21 cellular contexts compared by ENCODE assay signal in the genomic region with DNA sequence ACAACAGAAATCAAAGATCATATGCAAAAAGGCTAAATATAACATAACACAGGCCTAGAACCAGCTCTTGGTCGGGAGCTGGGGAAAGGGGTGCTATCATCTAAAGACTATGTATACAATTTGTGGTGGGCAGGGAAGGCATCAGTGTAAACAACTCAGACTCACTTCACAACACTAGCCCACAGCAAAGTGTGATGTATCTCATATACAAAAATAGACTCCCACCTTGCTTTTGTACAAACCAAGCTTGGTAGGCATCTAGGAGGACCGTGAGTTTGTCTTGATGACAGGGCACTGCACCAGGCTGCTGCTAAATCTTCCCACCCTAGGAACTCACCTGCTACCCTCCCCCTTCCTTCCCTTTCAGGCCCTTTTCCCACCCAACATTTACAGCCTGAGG.
"Had no signal": no experiment of that assay in that cellular context is flagged by ENCODE, and none has a peak within 500 bp of the region (broad histone marks: within the 10 kb centered on the region; RNA-seq: fewer than 3 reads in every experiment).

No MANE protein-coding gene starts in this region.

- H3K27me3 Mint-ChIP-seq: naive thymus-derived CD8-positive, alpha-beta T cell; stimulated activated memory B cell treated with anti-CD40 and anti-IgM and Interleukin-4, amounts not matched to agents 10 μg/mL and 1 μg/mL and 100 μg/mL, for 72 hours; stimulated activated naive CD8-positive, alpha-beta T cell treated with anti-CD3 and anti-CD28 coated beads, Interleukin-15, Interleukin-2, amounts not matched to agents 100 ng/mL and 50 ng/mL, for 24 hours had no signal

- H3K27ac Mint-ChIP-seq: progenitor cell of endocrine pancreas; stimulated activated memory B cell treated with anti-CD40 and anti-IgM and Interleukin-4, amounts not matched to agents 10 μg/mL and 1 μg/mL and 100 μg/mL, for 72 hours; stimulated activated naive CD8-positive, alpha-beta T cell treated with anti-CD3 and anti-CD28 coated beads, Interleukin-15, Interleukin-2, amounts not matched to agents 100 ng/mL and 50 ng/mL, for 24 hours had no signal

- H3K9me3 ChIP-seq: esophagus muscularis mucosa, gastrocnemius medialis, heart right ventricle, pancreas, tibial artery, upper lobe of left lung, uterus had no signal

- ATAC-seq: gastrocnemius medialis; heart right ventricle; left lobe of liver; naive thymus-derived CD8-positive, alpha-beta T cell; pancreas; right cardiac atrium; stimulated activated memory B cell treated with anti-CD40 and anti-IgM and Interleukin-4, amounts not matched to agents 10 μg/mL and 1 μg/mL and 100 μg/mL, for 72 hours had no signal

- H3K9me3 Mint-ChIP-seq: naive thymus-derived CD8-positive, alpha-beta T cell; stimulated activated memory B cell treated with anti-CD40 and anti-IgM and Interleukin-4, amounts not matched to agents 10 μg/mL and 1 μg/mL and 100 μg/mL, for 72 hours; stimulated activated naive CD8-positive, alpha-beta T cell treated with anti-CD3 and anti-CD28 coated beads, Interleukin-15, Interleukin-2, amounts not matched to agents 100 ng/mL and 50 ng/mL, for 24 hours had no signal

- H3K36me3 Mint-ChIP-seq: naive thymus-derived CD8-positive, alpha-beta T cell; stimulated activated memory B cell treated with anti-CD40 and anti-IgM and Interleukin-4, amounts not matched to agents 10 μg/mL and 1 μg/mL and 100 μg/mL, for 72 hours had no signal

- H3K4me1 ChIP-seq: pancreas, tibial artery, uterus had no signal

- H3K27me3 ChIP-seq: esophagus muscularis mucosa, gastrocnemius medialis, heart right ventricle, pancreas, tibial artery, upper lobe of left lung, uterus had no signal

- H3K4me3 ChIP-seq: esophagus muscularis mucosa, gastrocnemius medialis, heart right ventricle, pancreas, tibial artery, upper lobe of left lung, uterus had no signal

- H3K36me3 ChIP-seq: esophagus muscularis mucosa, gastrocnemius medialis, heart right ventricle, pancreas, tibial artery, upper lobe of left lung, uterus had no signal

- H3K4me3 Mint-ChIP-seq: stimulated activated memory B cell treated with anti-CD40 and anti-IgM and Interleukin-4, amounts not matched to agents 10 μg/mL and 1 μg/mL and 100 μg/mL, for 72 hours; stimulated activated naive CD8-positive, alpha-beta T cell treated with anti-CD3 and anti-CD28 coated beads, Interleukin-15, Interleukin-2, amounts not matched to agents 100 ng/mL and 50 ng/mL, for 24 hours had no signal

- H3K27ac ChIP-seq: epithelial cell of prostate, esophagus muscularis mucosa, gastrocnemius medialis, heart right ventricle, pancreas, tibial artery, upper lobe of left lung, uterus had no signal

- DNase-seq: effector memory CD4-positive, alpha-beta T cell; gastrocnemius medialis; heart right ventricle; hypothalamus; islet precursor cell; mammary epithelial cell; naive thymus-derived CD8-positive, alpha-beta T cell; occipital lobe; pancreas; right cardiac atrium; stimulated activated CD4-positive, alpha-beta T cell treated with anti-CD3 and anti-CD28 coated beads, Interleukin-4, amount 100 ng/mL, for 1 hour; stimulated activated CD8-positive, alpha-beta memory T cell treated with anti-CD3 and anti-CD28 coated beads, Interleukin-4, amount 100 ng/mL, for 48 hours; tibial artery; upper lobe of left lung; uterus had no signal

- H3K4me1 Mint-ChIP-seq: stimulated activated memory B cell treated with anti-CD40 and anti-IgM and Interleukin-4, amounts not matched to agents 10 μg/mL and 1 μg/mL and 100 μg/mL, for 72 hours had no signal
